25 cellular contexts compared by ENCODE assay signal in genomic region chr10:2935647-2936386, GRCh38.
"Had no signal": no experiment of that assay in that cellular context is flagged by ENCODE, and none has a peak within 500 bp of the region (broad histone marks: within the 10 kb centered on the region; RNA-seq: fewer than 3 reads in every experiment).

No MANE protein-coding gene starts in this region.

- DNase-seq: activated CD4-positive, alpha-beta T cell treated with anti-CD3 and anti-CD28 coated beads, Interleukin-2, amount 10 ng/mL, durations not matched to agents 7 days and 5 days; activated CD8-positive, alpha-beta memory T cell treated with anti-CD3 and anti-CD28 coated beads, Interleukin-2, amount 10 ng/mL, durations not matched to agents 7 days and 5 days; activated CD8-positive, alpha-beta T cell treated with anti-CD3 and anti-CD28 coated beads for 36 hours; activated effector memory CD4-positive, alpha-beta T cell treated with anti-CD3 and anti-CD28 coated beads, Interleukin-2, amount 50 U/mL, for 16 hours; activated naive CD4-positive, alpha-beta T cell treated with anti-CD3 and anti-CD28 coated beads, Interleukin-2, amount 10 ng/mL, durations not matched to agents 7 days and 5 days; activated T-cell treated with anti-CD3 and anti-CD28 coated beads for 4 hours; aorta; dorsolateral prefrontal cortex; endodermal cell; hypothalamus; left cardiac atrium; nephron progenitor cell; occipital lobe; small intestine; stimulated activated CD4-positive, alpha-beta T cell treated with anti-CD3 and anti-CD28 coated beads, Interleukin-2, amount 100 ng/mL, for 24 hours; stomach had no signal

- H3K27me3 Mint-ChIP-seq: brain had no signal

- H3K4me3 ChIP-seq: dorsolateral prefrontal cortex, gastroesophageal sphincter, stomach, suprapubic skin, tibial nerve had no signal

- ATAC-seq: activated CD4-positive, CD25-positive, alpha-beta regulatory T cell treated with anti-CD3 and anti-CD28 coated beads, Interleukin-2, amount 50 U/mL, for 24 hours; activated CD8-positive, alpha-beta memory T cell treated with anti-CD3 and anti-CD28 coated beads, Interleukin-2, amount 10 ng/mL, durations not matched to agents 7 days and 5 days; activated CD8-positive, alpha-beta T cell treated with anti-CD3 and anti-CD28 coated beads for 36 hours; gastroesophageal sphincter; left cardiac atrium; sciatic nerve; stimulated activated effector memory CD8-positive, alpha-beta T cell treated with anti-CD3 and anti-CD28 coated beads, Interleukin-12 subunit alpha, Interleukin-12 subunit beta, amount 100 ng/mL, for 72 hours had no signal

- H3K27me3 ChIP-seq: tibial nerve had no signal

- H3K4me3 Mint-ChIP-seq: activated CD4-positive, alpha-beta T cell treated with anti-CD3 and anti-CD28 coated beads, Interleukin-2, amount 10 ng/mL, durations not matched to agents 7 days and 5 days; activated CD8-positive, alpha-beta memory T cell treated with anti-CD3 and anti-CD28 coated beads, Interleukin-2, amount 10 ng/mL, durations not matched to agents 7 days and 5 days; activated CD8-positive, alpha-beta T cell treated with anti-CD3 and anti-CD28 coated beads for 36 hours; activated naive CD4-positive, alpha-beta T cell treated with anti-CD3 and anti-CD28 coated beads, Interleukin-2, amount 10 ng/mL, durations not matched to agents 7 days and 5 days; brain; endodermal cell; memory B cell; nephron progenitor cell; stimulated activated effector memory CD8-positive, alpha-beta T cell treated with anti-CD3 and anti-CD28 coated beads, Interleukin-12 subunit alpha, Interleukin-12 subunit beta, amount 100 ng/mL, for 72 hours had no signal

- H3K27ac Mint-ChIP-seq: activated CD4-positive, alpha-beta T cell treated with anti-CD3 and anti-CD28 coated beads, Interleukin-2, amount 10 ng/mL, durations not matched to agents 7 days and 5 days; activated CD8-positive, alpha-beta memory T cell treated with anti-CD3 and anti-CD28 coated beads, Interleukin-2, amount 10 ng/mL, durations not matched to agents 7 days and 5 days; activated CD8-positive, alpha-beta T cell treated with anti-CD3 and anti-CD28 coated beads for 36 hours; activated naive CD4-positive, alpha-beta T cell treated with anti-CD3 and anti-CD28 coated beads, Interleukin-2, amount 10 ng/mL, durations not matched to agents 7 days and 5 days; endodermal cell; memory B cell; nephron progenitor cell; stimulated activated effector memory CD8-positive, alpha-beta T cell treated with anti-CD3 and anti-CD28 coated beads, Interleukin-12 subunit alpha, Interleukin-12 subunit beta, amount 100 ng/mL, for 72 hours had no signal

- H3K36me3 Mint-ChIP-seq: activated CD8-positive, alpha-beta memory T cell treated with anti-CD3 and anti-CD28 coated beads, Interleukin-2, amount 10 ng/mL, durations not matched to agents 7 days and 5 days; activated naive CD4-positive, alpha-beta T cell treated with anti-CD3 and anti-CD28 coated beads, Interleukin-2, amount 10 ng/mL, durations not matched to agents 7 days and 5 days; brain; memory B cell; stimulated activated effector memory CD8-positive, alpha-beta T cell treated with anti-CD3 and anti-CD28 coated beads, Interleukin-12 subunit alpha, Interleukin-12 subunit beta, amount 100 ng/mL, for 72 hours had no signal

- H3K4me1 ChIP-seq: stomach, suprapubic skin, tibial nerve had no signal

- H3K9me3 ChIP-seq: gastroesophageal sphincter, stomach, suprapubic skin, tibial nerve had no signal

- FAIRE-seq: small intestine had no signal

- H3K36me3 ChIP-seq: gastroesophageal sphincter, stomach, suprapubic skin, tibial nerve had no signal

- H3K27ac ChIP-seq: dorsolateral prefrontal cortex, gastroesophageal sphincter, stomach, suprapubic skin, tibial nerve, VCaP had no signal

- H3K4me1 Mint-ChIP-seq: activated CD4-positive, alpha-beta T cell treated with anti-CD3 and anti-CD28 coated beads, Interleukin-2, amount 10 ng/mL, durations not matched to agents 7 days and 5 days; activated CD8-positive, alpha-beta memory T cell treated with anti-CD3 and anti-CD28 coated beads, Interleukin-2, amount 10 ng/mL, durations not matched to agents 7 days and 5 days; activated naive CD4-positive, alpha-beta T cell treated with anti-CD3 and anti-CD28 coated beads, Interleukin-2, amount 10 ng/mL, durations not matched to agents 7 days and 5 days; memory B cell; stimulated activated effector memory CD8-positive, alpha-beta T cell treated with anti-CD3 and anti-CD28 coated beads, Interleukin-12 subunit alpha, Interleukin-12 subunit beta, amount 100 ng/mL, for 72 hours had no signal

- H3K9me3 Mint-ChIP-seq: activated CD4-positive, alpha-beta T cell treated with anti-CD3 and anti-CD28 coated beads, Interleukin-2, amount 10 ng/mL, durations not matched to agents 7 days and 5 days; activated CD8-positive, alpha-beta T cell treated with anti-CD3 and anti-CD28 coated beads for 36 hours; activated naive CD4-positive, alpha-beta T cell treated with anti-CD3 and anti-CD28 coated beads, Interleukin-2, amount 10 ng/mL, durations not matched to agents 7 days and 5 days; brain; endodermal cell; stimulated activated effector memory CD8-positive, alpha-beta T cell treated with anti-CD3 and anti-CD28 coated beads, Interleukin-12 subunit alpha, Interleukin-12 subunit beta, amount 100 ng/mL, for 72 hours had no signal
